In the genomic region with DNA sequence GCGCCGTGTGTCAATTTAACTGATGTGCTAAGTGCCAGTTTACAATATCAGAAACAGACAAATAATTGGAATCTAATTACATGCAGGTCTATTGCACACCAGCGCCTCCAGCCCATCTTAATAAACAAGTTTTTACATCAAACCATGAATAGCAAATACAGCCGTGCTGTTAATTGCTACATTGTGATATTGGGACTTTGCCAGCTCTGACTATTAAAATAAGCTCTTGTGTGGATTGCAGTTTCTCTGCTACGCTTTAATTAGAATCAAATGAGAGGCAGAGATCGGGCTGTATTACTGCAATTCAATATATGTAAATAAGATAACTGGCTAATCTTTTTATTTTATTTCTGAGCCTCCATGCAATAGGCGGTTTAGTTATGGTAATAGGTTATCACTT, we compare ENCODE assay signal across 16 cellular contexts.
"Had no signal": no experiment of that assay in that cellular context is flagged by ENCODE, and none has a peak within 500 bp of the region (broad histone marks: within the 10 kb centered on the region; RNA-seq: fewer than 3 reads in every experiment).

No MANE protein-coding gene starts in this region.

- H3K4me1 Mint-ChIP-seq: naive thymus-derived CD4-positive, alpha-beta T cell; stimulated activated naive B cell treated with anti-CD40 and anti-IgM and Interleukin-4, amounts not matched to agents 10 μg/mL and 1 μg/mL and 100 μg/mL, for 72 hours had no signal

- H3K9me3 ChIP-seq: prostate gland, spleen, tibial nerve, vagina had no signal

- H3K27me3 ChIP-seq: dorsolateral prefrontal cortex, foreskin keratinocyte, heart left ventricle, spleen, tibial nerve, vagina had no signal

- H3K27ac Mint-ChIP-seq: activated CD8-positive, alpha-beta T cell treated with anti-CD3 and anti-CD28 coated beads for 36 hours; naive thymus-derived CD4-positive, alpha-beta T cell; stimulated activated naive B cell treated with anti-CD40 and anti-IgM and Interleukin-4, amounts not matched to agents 10 μg/mL and 1 μg/mL and 100 μg/mL, for 72 hours had no signal

- ATAC-seq: activated CD8-positive, alpha-beta T cell treated with anti-CD3 and anti-CD28 coated beads for 36 hours; esophagus mucosa; foreskin keratinocyte; heart left ventricle; naive thymus-derived CD4-positive, alpha-beta T cell; sciatic nerve; stimulated activated naive B cell treated with anti-CD40 and anti-IgM and Interleukin-4, amounts not matched to agents 10 μg/mL and 1 μg/mL and 100 μg/mL, for 72 hours had no signal

- H3K36me3 ChIP-seq: heart left ventricle, prostate gland, spleen, tibial nerve, vagina had no signal

- H3K36me3 Mint-ChIP-seq: naive thymus-derived CD4-positive, alpha-beta T cell; stimulated activated naive B cell treated with anti-CD40 and anti-IgM and Interleukin-4, amounts not matched to agents 10 μg/mL and 1 μg/mL and 100 μg/mL, for 72 hours had no signal

- DNase-seq: activated CD8-positive, alpha-beta memory T cell treated with anti-CD3 and anti-CD28 coated beads, Interleukin-2, amount 50 U/mL, for 48 hours; activated CD8-positive, alpha-beta T cell treated with anti-CD3 and anti-CD28 coated beads for 36 hours; activated naive CD4-positive, alpha-beta T cell; aorta; dorsolateral prefrontal cortex; foreskin keratinocyte; heart left ventricle; naive thymus-derived CD4-positive, alpha-beta T cell; spleen; stimulated activated CD4-positive, alpha-beta T cell treated with anti-CD3 and anti-CD28 coated beads, Interleukin-1b, Interleukin-23, amount 100 ng/mL, for 48 hours; stimulated activated naive B cell treated with anti-CD40 and anti-IgM and Interleukin-4, amounts not matched to agents 10 μg/mL and 1 μg/mL and 100 μg/mL, for 72 hours had no signal

- H3K4me3 Mint-ChIP-seq: activated CD8-positive, alpha-beta T cell treated with anti-CD3 and anti-CD28 coated beads for 36 hours; naive thymus-derived CD4-positive, alpha-beta T cell; stimulated activated naive B cell treated with anti-CD40 and anti-IgM and Interleukin-4, amounts not matched to agents 10 μg/mL and 1 μg/mL and 100 μg/mL, for 72 hours had no signal

- H3K27me3 Mint-ChIP-seq: activated CD8-positive, alpha-beta T cell treated with anti-CD3 and anti-CD28 coated beads for 36 hours; stimulated activated naive B cell treated with anti-CD40 and anti-IgM and Interleukin-4, amounts not matched to agents 10 μg/mL and 1 μg/mL and 100 μg/mL, for 72 hours had no signal

- H3K9me3 Mint-ChIP-seq: activated CD8-positive, alpha-beta T cell treated with anti-CD3 and anti-CD28 coated beads for 36 hours had no signal

- H3K27ac ChIP-seq: dorsolateral prefrontal cortex, foreskin keratinocyte, heart left ventricle, prostate gland, spleen, tibial nerve, vagina had no signal

- H3K4me3 ChIP-seq: heart left ventricle, prostate gland, spleen, tibial nerve, vagina had no signal

- H3K4me1 ChIP-seq: prostate gland, spleen, tibial nerve, vagina had no signal
